In genomic region chr3:13251166-13251892, GRCh38 we compare ENCODE assay signal across 19 cellular contexts.
DNase-seq lines count a peak whose midpoint lies in the region; ATAC-seq, FAIRE-seq and TF ChIP-seq lines count a peak whose summit lies in the region.
"Had no signal": no experiment of that assay in that cellular context is flagged by ENCODE, and none has a peak within 500 bp of the region (broad histone marks: within the 10 kb centered on the region; RNA-seq: fewer than 3 reads in every experiment).

No MANE protein-coding gene starts in this region.

- DNase-seq in HuH-7.5 (ENCODE audit: low spot score) (peak; percentile 62), bronchial epithelial cell (ENCODE audit: low read depth) (no peak), NCI-H1092 (lab: John Stamatoyannopoulos, UW) (no peak), kidney (no peak)
- DNase-seq in stimulated activated naive CD8-positive, alpha-beta T cell treated with anti-CD3 and anti-CD28 coated beads, Interleukin-15, Interleukin-2, amounts not matched to agents 100 U/mL and 50 U/mL, for 24 hours: no peak
- DNase-seq in activated CD4-positive, alpha-beta memory T cell treated with anti-CD3 and anti-CD28 coated beads for 36 hours: no peak
- DNase-seq: C1 segment of cervical spinal cord; CD8-positive, alpha-beta memory T cell; HFFc6; NCI-H1436; NCI-H2081; NCI-H748 treated with DMSO at 0.1 percent for 48 hours; NK-92 treated with Interleukin-12 subunit alpha and Interleukin-12 subunit beta, amount 100 ng/mL, for 24 hours; SHP77 treated with DMSO at 0.1 percent for 48 hours; SK-N-SH had no signal

- H3K36me3 ChIP-seq in BLaER1 treated with 17β-estradiol and CSF1 and Interleukin-3, amounts not matched to agents 10 nM and 100 nM: no peaks in the 10 kb centered on the region
- H3K36me3 ChIP-seq in bronchial epithelial cell (ENCODE audit: control insufficient read depth, insufficient read depth, low read length): no peaks in the 10 kb centered on the region
- H3K36me3 ChIP-seq in liver (ENCODE audit: control insufficient read depth in 4 of 4, insufficient read depth in 3 of 4, low read depth in 1 of 4, low read length in 3 of 4): no peaks in the 10 kb centered on the region
- no peaks in the 10 kb centered on the region for H3K36me3 ChIP-seq in kidney (ENCODE audit: control insufficient read depth in 1 of 2, insufficient read depth in 2 of 2, low read length in 2 of 2)

- no peak overlapping the region for H3K4me3 ChIP-seq in BLaER1 treated with 17β-estradiol and CSF1 and Interleukin-3, amounts not matched to agents 10 nM and 100 nM
- H3K4me3 ChIP-seq in bronchial epithelial cell (ENCODE audit: low read depth, low read length): no peak overlapping the region
- no peak overlapping the region for H3K4me3 ChIP-seq in liver (ENCODE audit: low read depth in 1 of 3, low read length in 3 of 3)
- H3K4me3 ChIP-seq in kidney (ENCODE audit: low read length in 2 of 2): no peak overlapping the region
- H3K4me3 ChIP-seq: A549 had no signal

- intact Hi-C loops in activated CD4-positive, alpha-beta memory T cell treated with anti-CD3 and anti-CD28 coated beads for 36 hours (cut with micrococcal nuclease): no loop called here
- intact Hi-C loops in kidney (cut with DNase I): no loop called here

- peaks cover 3% of the 10 kb centered on the region for H3K27me3 Mint-ChIP-seq in activated CD4-positive, alpha-beta memory T cell treated with anti-CD3 and anti-CD28 coated beads for 36 hours

- H3K4me2 ChIP-seq in BLaER1 treated with 17β-estradiol and CSF1 and Interleukin-3, amounts not matched to agents 10 nM and 100 nM: peak overlapping the region in 8 of 11 experiments; percentile 9 to 81 (median 44); a peak in 12 of 22 replicates
- H3K4me2 ChIP-seq: A549, SK-N-SH had no signal

- no peaks in the 10 kb centered on the region for H3K9me3 ChIP-seq in BLaER1 treated with 17β-estradiol and CSF1 and Interleukin-3, amounts not matched to agents 10 nM and 100 nM (replicated peaks in 1 of 11)
- H3K9me3 ChIP-seq in liver (ENCODE audit: control insufficient read depth in 4 of 4, low read length in 3 of 4) (no peaks in the 10 kb centered on the region), kidney (ENCODE audit: control insufficient read depth in 1 of 2, low read length in 2 of 2) (no peaks in the 10 kb centered on the region)
- H3K9me3 ChIP-seq: A549, SK-N-SH had no signal

- H3K9ac ChIP-seq in BLaER1 treated with 17β-estradiol and CSF1 and Interleukin-3, amounts not matched to agents 10 nM and 100 nM: no peak overlapping the region
- no peak overlapping the region for H3K9ac ChIP-seq in liver (ENCODE audit: low read depth in 1 of 2, low read length in 2 of 2)
- H3K9ac ChIP-seq in kidney (ENCODE audit: low read length in 2 of 2): no peak overlapping the region
- H3K9ac ChIP-seq: SK-N-SH had no signal

- TF ChIP-seq CTCF in bronchial epithelial cell (IDR thresholded peaks at IDR 0.05; ENCODE audit: insufficient read depth, low read length, severe bottlenecking) (no peak), liver (IDR thresholded peaks at IDR 0.05; ENCODE audit: low read depth, low read length, missing input control) (no peak), kidney (IDR thresholded peaks at IDR 0.05; ENCODE audit: borderline replicate concordance, extremely low read depth, insufficient read depth) (no peak)

- no peaks in the 10 kb centered on the region for H3K4me1 Mint-ChIP-seq in activated CD4-positive, alpha-beta memory T cell treated with anti-CD3 and anti-CD28 coated beads for 36 hours (ENCODE audit: low read depth)
- H3K4me1 Mint-ChIP-seq: CD8-positive, alpha-beta memory T cell had no signal

- TF ChIP-seq RAD21 in liver (IDR thresholded peaks at IDR 0.05): peak; percentile 49 to 59

- H3K27ac Mint-ChIP-seq in activated CD4-positive, alpha-beta memory T cell treated with anti-CD3 and anti-CD28 coated beads for 36 hours: no peak overlapping the region
- H3K27ac Mint-ChIP-seq: CD8-positive, alpha-beta memory T cell; HFFc6 had no signal

- no peaks in the 10 kb centered on the region for H3K36me3 Mint-ChIP-seq in activated CD4-positive, alpha-beta memory T cell treated with anti-CD3 and anti-CD28 coated beads for 36 hours
- H3K36me3 Mint-ChIP-seq: CD8-positive, alpha-beta memory T cell had no signal

- no peak for ATAC-seq in stimulated activated naive CD8-positive, alpha-beta T cell treated with anti-CD3 and anti-CD28 coated beads, Interleukin-15, Interleukin-2, amounts not matched to agents 100 U/mL and 50 U/mL, for 24 hours
- ATAC-seq: A549 had no signal

- H3K4me3 Mint-ChIP-seq in activated CD4-positive, alpha-beta memory T cell treated with anti-CD3 and anti-CD28 coated beads for 36 hours: no peak overlapping the region
- H3K4me3 Mint-ChIP-seq: CD8-positive, alpha-beta memory T cell; HFFc6 had no signal

- no peak overlapping the region for H3K27ac ChIP-seq in BLaER1 treated with 17β-estradiol and CSF1 and Interleukin-3, amounts not matched to agents 10 nM and 100 nM
- H3K27ac ChIP-seq in liver (ENCODE audit: low read depth in 1 of 2, low read length in 2 of 2): peak overlapping the region in 1 of 2 donors; percentile 51
- peak overlapping the region in 1 of 2 donors; percentile 43 for H3K27ac ChIP-seq in kidney (ENCODE audit: low read depth in 2 of 2, low read length in 2 of 2)
- H3K27ac ChIP-seq: A549 had no signal

- 40% methylated on average over 4 of the region's 4 CpGs for WGBS in liver

- peaks cover 25 to 85% (median 68%) of the 10 kb centered on the region in 10 experiments for H3K4me1 ChIP-seq in BLaER1 treated with 17β-estradiol and CSF1 and Interleukin-3, amounts not matched to agents 10 nM and 100 nM
- peaks cover 21 to 45% (median 40%) of the 10 kb centered on the region in 4 donors for H3K4me1 ChIP-seq in liver (ENCODE audit: control insufficient read depth in 4 of 4, insufficient read depth in 4 of 4, low read length in 3 of 4)
- H3K4me1 ChIP-seq in kidney (ENCODE audit: control insufficient read depth in 1 of 2, insufficient read depth in 1 of 2, low read depth in 1 of 2, low read length in 2 of 2): peaks cover 0 to 11% of the 10 kb centered on the region in 2 donors

- H4K20me1 ChIP-seq in BLaER1 treated with 17β-estradiol and CSF1 and Interleukin-3, amounts not matched to agents 10 nM and 100 nM: 0 out of 22 replicates have a peak, but pooled peaks cover 0 to 3% (median 0%) of the 10 kb centered on the region in 11 experiments

- FAIRE-seq in bronchial epithelial cell (lab: Jason Lieb, UNC) (peak; percentile 7), kidney (lab: Jason Lieb, UNC) (no peak)
- FAIRE-seq: A549, D721Med had no signal

- POLR2A ChIA-PET in activated CD4-positive, alpha-beta memory T cell treated with anti-CD3 and anti-CD28 coated beads for 36 hours (lab: Charles Lee): no interaction called here

- peaks cover 0 to 6% (median 0%) of the 10 kb centered on the region in 11 experiments; a peak in 1 of 22 replicates for H3K27me3 ChIP-seq in BLaER1 treated with 17β-estradiol and CSF1 and Interleukin-3, amounts not matched to agents 10 nM and 100 nM
- H3K27me3 ChIP-seq in bronchial epithelial cell (ENCODE audit: control insufficient read depth, insufficient read depth, low read length) (no peaks in the 10 kb centered on the region), liver (ENCODE audit: control insufficient read depth in 4 of 4, insufficient read depth in 4 of 4, low read length in 3 of 4) (no peaks in the 10 kb centered on the region)

- H3K9me3 Mint-ChIP-seq in activated CD4-positive, alpha-beta memory T cell treated with anti-CD3 and anti-CD28 coated beads for 36 hours: no peaks in the 10 kb centered on the region
- H3K9me3 Mint-ChIP-seq: CD8-positive, alpha-beta memory T cell; HFFc6 had no signal

- CTCF ChIA-PET in activated CD4-positive, alpha-beta memory T cell treated with anti-CD3 and anti-CD28 coated beads for 36 hours (lab: Charles Lee): interaction anchor here (1.7 kb wide), 1 partner anchor 159 kb away, joined by 4 read pairs; no protein-coding TSS in a partner anchor

TF ChIP-seq in liver, 16 proteins besides CTCF, POLR2A, EP300 and RAD21 (continues in another document):
- peak; percentile 77 for TF ChIP-seq FOXA2 (IDR thresholded peaks at IDR 0.05)
- TF ChIP-seq YY1 (IDR thresholded peaks at IDR 0.05): peak; percentile 51
- peak; percentile 97 to 98 for TF ChIP-seq RXRA (IDR thresholded peaks at IDR 0.05)
- peak; percentile 66 for TF ChIP-seq NR2F2 (IDR thresholded peaks at IDR 0.05)
- TF ChIP-seq, protein P1, sequence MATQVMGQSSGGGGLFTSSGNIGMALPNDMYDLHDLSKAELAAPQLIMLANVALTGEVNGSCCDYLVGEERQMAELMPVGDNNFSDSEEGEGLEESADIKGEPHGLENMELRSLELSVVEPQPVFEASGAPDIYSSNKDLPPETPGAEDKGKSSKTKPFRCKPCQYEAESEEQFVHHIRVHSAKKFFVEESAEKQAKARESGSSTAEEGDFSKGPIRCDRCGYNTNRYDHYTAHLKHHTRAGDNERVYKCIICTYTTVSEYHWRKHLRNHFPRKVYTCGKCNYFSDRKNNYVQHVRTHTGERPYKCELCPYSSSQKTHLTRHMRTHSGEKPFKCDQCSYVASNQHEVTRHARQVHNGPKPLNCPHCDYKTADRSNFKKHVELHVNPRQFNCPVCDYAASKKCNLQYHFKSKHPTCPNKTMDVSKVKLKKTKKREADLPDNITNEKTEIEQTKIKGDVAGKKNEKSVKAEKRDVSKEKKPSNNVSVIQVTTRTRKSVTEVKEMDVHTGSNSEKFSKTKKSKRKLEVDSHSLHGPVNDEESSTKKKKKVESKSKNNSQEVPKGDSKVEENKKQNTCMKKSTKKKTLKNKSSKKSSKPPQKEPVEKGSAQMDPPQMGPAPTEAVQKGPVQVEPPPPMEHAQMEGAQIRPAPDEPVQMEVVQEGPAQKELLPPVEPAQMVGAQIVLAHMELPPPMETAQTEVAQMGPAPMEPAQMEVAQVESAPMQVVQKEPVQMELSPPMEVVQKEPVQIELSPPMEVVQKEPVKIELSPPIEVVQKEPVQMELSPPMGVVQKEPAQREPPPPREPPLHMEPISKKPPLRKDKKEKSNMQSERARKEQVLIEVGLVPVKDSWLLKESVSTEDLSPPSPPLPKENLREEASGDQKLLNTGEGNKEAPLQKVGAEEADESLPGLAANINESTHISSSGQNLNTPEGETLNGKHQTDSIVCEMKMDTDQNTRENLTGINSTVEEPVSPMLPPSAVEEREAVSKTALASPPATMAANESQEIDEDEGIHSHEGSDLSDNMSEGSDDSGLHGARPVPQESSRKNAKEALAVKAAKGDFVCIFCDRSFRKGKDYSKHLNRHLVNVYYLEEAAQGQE (IDR thresholded peaks at IDR 0.05): no peak
- TF ChIP-seq EGR1 (IDR thresholded peaks at IDR 0.05; ENCODE audit: low read depth in 2 of 2): peak in 1 of 2 donors; percentile 54
- peak; percentile 91 to 95 for TF ChIP-seq HNF4A (conservative IDR thresholded peaks at IDR 0.05)
- peak; percentile 92 for TF ChIP-seq SP1 (IDR thresholded peaks at IDR 0.05)
- TF ChIP-seq HNF4G (IDR thresholded peaks at IDR 0.05): peak; percentile 71
- no peak for TF ChIP-seq MAX (IDR thresholded peaks at IDR 0.05)
- peak; percentile 72 for TF ChIP-seq FOXA1 (IDR thresholded peaks at IDR 0.05)
- peak; percentile 52 for TF ChIP-seq JUND (IDR thresholded peaks at IDR 0.05)
